9 cellular contexts compared by ENCODE assay signal in genomic region chr17:77212833-77213777, GRCh38.
DNase-seq lines count a peak whose midpoint lies in the region; ATAC-seq and TF ChIP-seq lines count a peak whose summit lies in the region.
"Had no signal": no experiment of that assay in that cellular context is flagged by ENCODE, and none has a peak within 500 bp of the region (broad histone marks: within the 10 kb centered on the region; RNA-seq: fewer than 3 reads in every experiment).

No MANE protein-coding gene starts in this region.

- H3K27ac ChIP-seq in SU-DHL-6 (ENCODE audit: low read depth, low read length) (peak overlapping the region; percentile 77), layer of hippocampus (ENCODE audit: low read depth, low read length) (peak overlapping the region; percentile 89), tibial nerve (peak overlapping the region in 3 of 4 donors; percentile 22 to 84 (median 72)), GM23338 (ENCODE audit: low read depth) (no peak overlapping the region)

- peaks cover 14% of the 10 kb centered on the region for H3K4me1 Mint-ChIP-seq in HFFc6 (ENCODE audit: low read depth)
- peaks cover 7% of the 10 kb centered on the region; the same call in 2 of the 3 replicates for H3K4me1 Mint-ChIP-seq in GM23338

- no peak overlapping the region for H3K4me3 Mint-ChIP-seq in HFFc6
- no peak overlapping the region for H3K4me3 Mint-ChIP-seq in GM23338

- ATAC-seq in GM21737 (IDR thresholded peaks at IDR 0.05; ENCODE audit: unreplicated experiment) = peak; percentile 10
- ATAC-seq in GM23338 = no peak

- peak overlapping the region; percentile 35; the same call in 1 of the 2 replicates for H3K9ac ChIP-seq in SU-DHL-6 (ENCODE audit: low read length)

- H3K4me3 ChIP-seq in SU-DHL-6 (ENCODE audit: insufficient read depth, low read length, poor library complexity, severe bottlenecking) (no peak overlapping the region), tibial nerve (no peak overlapping the region), GM23338 (no peak overlapping the region)
- H3K4me3 ChIP-seq: sigmoid colon had no signal

- H3K36me3 ChIP-seq in SU-DHL-6 (ENCODE audit: low read length) (no peaks in the 10 kb centered on the region), tibial nerve (peaks cover 0 to 93% (median 26%) of the 10 kb centered on the region in 3 donors), GM23338 (ENCODE audit: insufficient read depth) (peaks cover 17% of the 10 kb centered on the region; the same call in 1 of the 2 replicates)

- no peaks in the 10 kb centered on the region for H3K9me2 ChIP-seq in SU-DHL-6 (replicated peaks; ENCODE audit: insufficient read depth, low read length)
- H3K9me2 ChIP-seq in GM23338 (ENCODE audit: insufficient read depth) = no peaks in the 10 kb centered on the region

- no peaks in the 10 kb centered on the region for H3K9me3 Mint-ChIP-seq in HFFc6
- H3K9me3 Mint-ChIP-seq in GM23338 = no peaks in the 10 kb centered on the region

- H3K27me3 Mint-ChIP-seq in HFFc6 (ENCODE audit: insufficient read depth) = peaks cover 4% of the 10 kb centered on the region
- peaks cover 7% of the 10 kb centered on the region for H3K27me3 Mint-ChIP-seq in GM23338 (ENCODE audit: insufficient read depth, low read depth, poor library complexity)

- H3K9me3 ChIP-seq in SU-DHL-6 (ENCODE audit: insufficient read depth, low read length) (no peaks in the 10 kb centered on the region), tibial nerve (no peaks in the 10 kb centered on the region)
- H3K9me3 ChIP-seq: Caco-2, sigmoid colon had no signal

- H3K4me1 ChIP-seq in tibial nerve = peaks cover 0 to 74% (median 38%) of the 10 kb centered on the region in 4 donors
- no peaks in the 10 kb centered on the region for H3K4me1 ChIP-seq in GM23338 (ENCODE audit: insufficient read depth)

- no peak for DNase-seq in tibial nerve (ENCODE audit: low spot score in 2 of 2)
- DNase-seq in activated CD8-positive, alpha-beta memory T cell treated with anti-CD3 and anti-CD28 coated beads for 24 hours = no peak
- no peak for DNase-seq in HFFc6
- no peak for DNase-seq in GM23338 (ENCODE audit: low spot score)
- DNase-seq: Caco-2 had no signal

- H3K27ac Mint-ChIP-seq in HFFc6 = no peak overlapping the region
- no peak overlapping the region for H3K27ac Mint-ChIP-seq in GM23338

- H3K36me3 Mint-ChIP-seq in HFFc6 (ENCODE audit: low read depth) = peaks cover 46% of the 10 kb centered on the region
- peaks cover 47% of the 10 kb centered on the region for H3K36me3 Mint-ChIP-seq in GM23338 (ENCODE audit: low read depth)

- no peaks in the 10 kb centered on the region for H3K79me2 ChIP-seq in SU-DHL-6 (ENCODE audit: insufficient read depth, low read length)
- H3K79me2 ChIP-seq in GM23338 (replicated peaks; ENCODE audit: insufficient read depth) = no peaks in the 10 kb centered on the region

- TF ChIP-seq EP300 in tibial nerve (IDR thresholded peaks at IDR 0.05) = no peak

- no peak for TF ChIP-seq POLR2A in tibial nerve (IDR thresholded peaks at IDR 0.05)

- H2AFZ ChIP-seq in SU-DHL-6 (ENCODE audit: low read depth, low read length, severe bottlenecking) (no peak overlapping the region), GM23338 (no peak overlapping the region)

- H4K20me1 ChIP-seq in SU-DHL-6 (ENCODE audit: low read depth, low read length) (no peaks in the 10 kb centered on the region), GM23338 (replicated peaks; ENCODE audit: insufficient read depth) (no peaks in the 10 kb centered on the region)

- H3F3A ChIP-seq in SU-DHL-6 (ENCODE audit: insufficient read depth) = 0 out of 2 replicates have a peak, but pooled peaks cover 5% of the 10 kb centered on the region
- H3F3A ChIP-seq in GM23338 (replicated peaks; ENCODE audit: low read depth) = no peaks in the 10 kb centered on the region

- 59 to 68% methylated on average over 31 to 40 of the region's 40 CpGs for WGBS in tibial nerve, 2 donors

- H3K27me3 ChIP-seq in SU-DHL-6 (ENCODE audit: low read length) (no peaks in the 10 kb centered on the region), layer of hippocampus (ENCODE audit: control insufficient read depth, insufficient read depth, low read length) (no peaks in the 10 kb centered on the region), tibial nerve (no peaks in the 10 kb centered on the region), GM23338 (ENCODE audit: insufficient read depth) (no peaks in the 10 kb centered on the region)
- H3K27me3 ChIP-seq: sigmoid colon had no signal

- H3K4me2 ChIP-seq in SU-DHL-6 (ENCODE audit: low read depth, low read length, poor library complexity, severe bottlenecking) = peak overlapping the region; percentile 50
- H3K4me2 ChIP-seq in GM23338 = no peak overlapping the region

- TF ChIP-seq CTCF in SU-DHL-6 (IDR thresholded peaks at IDR 0.05; ENCODE audit: insufficient read depth, low read length, poor library complexity, severe bottlenecking) (no peak), tibial nerve (IDR thresholded peaks at IDR 0.05) (no peak), HFFc6 (IDR thresholded peaks at IDR 0.05) (no peak), GM23338 (conservative IDR thresholded peaks at IDR 0.05; ENCODE audit: low read depth in 2 of 2) (no peak)

TF ChIP-seq in GM23338, 12 proteins besides CTCF, POLR2A, EP300 and RAD21:
- TF ChIP-seq ZNF114 (CRISPR knock-in tag; IDR thresholded peaks at IDR 0.05) (no peak), ZNF331 (CRISPR knock-in tag; IDR thresholded peaks at IDR 0.05; ENCODE audit: low read depth) (no peak), REST (IDR thresholded peaks at IDR 0.05; ENCODE audit: unreplicated experiment) (no peak), NANOG (IDR thresholded peaks at IDR 0.05; ENCODE audit: borderline replicate concordance) (no peak), EZH2phosphoT487 (IDR thresholded peaks at IDR 0.05; ENCODE audit: unreplicated experiment) (no peak), JUNB (IDR thresholded peaks at IDR 0.05; ENCODE audit: unreplicated experiment) (no peak)
